ENCODE assay signal across 26 cellular contexts in genomic region chr7:52689912-52690311, GRCh38.
"Had no signal": no experiment of that assay in that cellular context is flagged by ENCODE, and none has a peak within 500 bp of the region (broad histone marks: within the 10 kb centered on the region; RNA-seq: fewer than 3 reads in every experiment).

No MANE protein-coding gene starts in this region.

- H3K4me3 Mint-ChIP-seq: activated CD4-positive, alpha-beta memory T cell treated with anti-CD3 and anti-CD28 coated beads for 36 hours; activated naive CD4-positive, alpha-beta T cell treated with anti-CD3 and anti-CD28 coated beads for 36 hours; activated naive CD8-positive, alpha-beta T cell treated with anti-CD3 and anti-CD28 coated beads, Interleukin-2, amount 10 ng/mL, durations not matched to agents 7 days and 5 days; brain; immature natural killer cell; natural killer cell treated with Interleukin-12 subunit alpha and Interleukin-12 subunit beta and Interleukin-15 and Interleukin-18, amount 100 ng/mL, for 72 hours; stimulated activated memory B cell treated with anti-CD40 and anti-IgM and Interleukin-4, amounts not matched to agents 10 μg/mL and 1 μg/mL and 100 μg/mL, for 72 hours; T-helper 17 cell had no signal

- ATAC-seq: foreskin keratinocyte; left ventricle myocardium superior; natural killer cell treated with Interleukin-12 subunit alpha and Interleukin-12 subunit beta and Interleukin-15 and Interleukin-18, amount 100 ng/mL, for 72 hours; right lobe of liver; stimulated activated memory B cell treated with anti-CD40 and anti-IgM and Interleukin-4, amounts not matched to agents 10 μg/mL and 1 μg/mL and 100 μg/mL, for 72 hours; T-helper 17 cell had no signal

- H3K9me3 Mint-ChIP-seq: brain had no signal

- H3K27ac Mint-ChIP-seq: activated CD4-positive, alpha-beta memory T cell treated with anti-CD3 and anti-CD28 coated beads for 36 hours; activated naive CD4-positive, alpha-beta T cell treated with anti-CD3 and anti-CD28 coated beads for 36 hours; activated naive CD8-positive, alpha-beta T cell treated with anti-CD3 and anti-CD28 coated beads, Interleukin-2, amount 10 ng/mL, durations not matched to agents 7 days and 5 days; brain; immature natural killer cell; natural killer cell treated with Interleukin-12 subunit alpha and Interleukin-12 subunit beta and Interleukin-15 and Interleukin-18, amount 100 ng/mL, for 72 hours; stimulated activated memory B cell treated with anti-CD40 and anti-IgM and Interleukin-4, amounts not matched to agents 10 μg/mL and 1 μg/mL and 100 μg/mL, for 72 hours; T-helper 17 cell had no signal

- H3K27me3 Mint-ChIP-seq: activated CD4-positive, alpha-beta memory T cell treated with anti-CD3 and anti-CD28 coated beads for 36 hours; activated naive CD8-positive, alpha-beta T cell treated with anti-CD3 and anti-CD28 coated beads, Interleukin-2, amount 10 ng/mL, durations not matched to agents 7 days and 5 days; brain; natural killer cell treated with Interleukin-12 subunit alpha and Interleukin-12 subunit beta and Interleukin-15 and Interleukin-18, amount 100 ng/mL, for 72 hours; stimulated activated memory B cell treated with anti-CD40 and anti-IgM and Interleukin-4, amounts not matched to agents 10 μg/mL and 1 μg/mL and 100 μg/mL, for 72 hours; T-helper 17 cell had no signal

- H3K36me3 Mint-ChIP-seq: activated CD4-positive, alpha-beta memory T cell treated with anti-CD3 and anti-CD28 coated beads for 36 hours; activated naive CD8-positive, alpha-beta T cell treated with anti-CD3 and anti-CD28 coated beads, Interleukin-2, amount 10 ng/mL, durations not matched to agents 7 days and 5 days; brain; immature natural killer cell; natural killer cell treated with Interleukin-12 subunit alpha and Interleukin-12 subunit beta and Interleukin-15 and Interleukin-18, amount 100 ng/mL, for 72 hours; stimulated activated memory B cell treated with anti-CD40 and anti-IgM and Interleukin-4, amounts not matched to agents 10 μg/mL and 1 μg/mL and 100 μg/mL, for 72 hours had no signal

- H3K9me3 ChIP-seq: right lobe of liver, suprapubic skin, tibial nerve had no signal

- H3K4me2 ChIP-seq: smooth muscle cell had no signal

- H3K4me3 ChIP-seq: right lobe of liver, smooth muscle cell, stomach, suprapubic skin, tibial nerve had no signal

- H3K27me3 ChIP-seq: foreskin keratinocyte, right lobe of liver, stomach, suprapubic skin, tibial nerve had no signal

- H3K4me1 ChIP-seq: foreskin keratinocyte, right lobe of liver, stomach, suprapubic skin, tibial nerve had no signal

- H3K36me3 ChIP-seq: right lobe of liver, stomach, suprapubic skin, tibial nerve had no signal

- DNase-seq: activated CD4-positive, alpha-beta memory T cell treated with anti-CD3 and anti-CD28 coated beads for 36 hours; activated CD4-positive, alpha-beta T cell treated with anti-CD3 and anti-CD28 coated beads for 48 hours; activated effector memory CD4-positive, alpha-beta T cell treated with Interleukin-2 at 50 U/mL for 16 hours; activated naive CD4-positive, alpha-beta T cell treated with anti-CD3 and anti-CD28 coated beads for 36 hours; activated naive CD8-positive, alpha-beta T cell treated with anti-CD3 and anti-CD28 coated beads, Interleukin-2, amount 10 ng/mL, durations not matched to agents 7 days and 5 days; activated T-cell treated with anti-CD3 and anti-CD28 coated beads, Interleukin-2, amount 50 U/mL, for 48 hours; amniotic stem cell; central memory CD4-positive, alpha-beta T cell; dermis blood vessel endothelial cell; effector CD8-positive, alpha-beta T cell; foreskin keratinocyte; immature natural killer cell; kidney glomerular epithelial cell; left ventricle myocardium superior; midbrain; occipital lobe; right lobe of liver; stimulated activated CD4-positive, alpha-beta T cell treated with anti-CD3 and anti-CD28 coated beads, Interleukin-15, amount 100 ng/mL, for 24 hours; stomach; T-helper 17 cell had no signal

- H3K4me1 Mint-ChIP-seq: activated naive CD8-positive, alpha-beta T cell treated with anti-CD3 and anti-CD28 coated beads, Interleukin-2, amount 10 ng/mL, durations not matched to agents 7 days and 5 days; brain; immature natural killer cell; stimulated activated memory B cell treated with anti-CD40 and anti-IgM and Interleukin-4, amounts not matched to agents 10 μg/mL and 1 μg/mL and 100 μg/mL, for 72 hours; T-helper 17 cell had no signal

- H3K27ac ChIP-seq: foreskin keratinocyte, right lobe of liver, stomach, suprapubic skin, tibial nerve had no signal
